In genomic region chr1:212575333-212575732, GRCh38 we compare ENCODE assay signal across 2 cellular contexts.
TF ChIP-seq lines count a peak whose summit lies in the region.

No MANE protein-coding gene starts in this region.

TF ChIP-seq in HCT116, 20 proteins besides CTCF, POLR2A, EP300 and RAD21:
- TF ChIP-seq, protein P1, sequence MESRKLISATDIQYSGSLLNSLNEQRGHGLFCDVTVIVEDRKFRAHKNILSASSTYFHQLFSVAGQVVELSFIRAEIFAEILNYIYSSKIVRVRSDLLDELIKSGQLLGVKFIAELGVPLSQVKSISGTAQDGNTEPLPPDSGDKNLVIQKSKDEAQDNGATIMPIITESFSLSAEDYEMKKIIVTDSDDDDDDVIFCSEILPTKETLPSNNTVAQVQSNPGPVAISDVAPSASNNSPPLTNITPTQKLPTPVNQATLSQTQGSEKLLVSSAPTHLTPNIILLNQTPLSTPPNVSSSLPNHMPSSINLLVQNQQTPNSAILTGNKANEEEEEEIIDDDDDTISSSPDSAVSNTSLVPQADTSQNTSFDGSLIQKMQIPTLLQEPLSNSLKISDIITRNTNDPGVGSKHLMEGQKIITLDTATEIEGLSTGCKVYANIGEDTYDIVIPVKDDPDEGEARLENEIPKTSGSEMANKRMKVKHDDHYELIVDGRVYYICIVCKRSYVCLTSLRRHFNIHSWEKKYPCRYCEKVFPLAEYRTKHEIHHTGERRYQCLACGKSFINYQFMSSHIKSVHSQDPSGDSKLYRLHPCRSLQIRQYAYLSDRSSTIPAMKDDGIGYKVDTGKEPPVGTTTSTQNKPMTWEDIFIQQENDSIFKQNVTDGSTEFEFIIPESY (IDR thresholded peaks at IDR 0.05; ENCODE audit: extremely low read depth, insufficient replicate concordance, low read length), result no peak
- TF ChIP-seq EZH2phosphoT487 (IDR thresholded peaks at IDR 0.05; ENCODE audit: borderline replicate concordance), result no peak
- TF ChIP-seq EGR1 (IDR thresholded peaks at IDR 0.05; ENCODE audit: low read depth), result no peak
- no peak for TF ChIP-seq SP1 (IDR thresholded peaks at IDR 0.05; ENCODE audit: low read depth)
- TF ChIP-seq, protein P2, sequence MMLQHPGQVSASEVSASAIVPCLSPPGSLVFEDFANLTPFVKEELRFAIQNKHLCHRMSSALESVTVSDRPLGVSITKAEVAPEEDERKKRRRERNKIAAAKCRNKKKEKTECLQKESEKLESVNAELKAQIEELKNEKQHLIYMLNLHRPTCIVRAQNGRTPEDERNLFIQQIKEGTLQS (IDR thresholded peaks at IDR 0.05), result no peak
- no peak for TF ChIP-seq MAX (IDR thresholded peaks at IDR 0.05)
- no peak for TF ChIP-seq EZH2 (IDR thresholded peaks at IDR 0.05)
- no peak for TF ChIP-seq CEBPB (IDR thresholded peaks at IDR 0.05; ENCODE audit: low read depth)
- no peak for TF ChIP-seq SIN3A (IDR thresholded peaks at IDR 0.05; ENCODE audit: low read depth)
- TF ChIP-seq ELF1 (IDR thresholded peaks at IDR 0.05; ENCODE audit: borderline replicate concordance, low read depth), result no peak
- TF ChIP-seq FOSL1 (IDR thresholded peaks at IDR 0.05; ENCODE audit: low read depth), result no peak

TF ChIP-seq in K562, 482 proteins besides CTCF, POLR2A, EP300 and RAD21:
- no peak for TF ChIP-seq ZNF589 (CRISPR knock-in tag; IDR thresholded peaks at IDR 0.05; ENCODE audit: low read depth)
- TF ChIP-seq CBX2 (IDR thresholded peaks at IDR 0.05; ENCODE audit: insufficient read depth, low read length, poor library complexity, severe bottlenecking), result peak; percentile 71
- no peak for TF ChIP-seq L3MBTL2 (IDR thresholded peaks at IDR 0.05)
- no peak for TF ChIP-seq PHB2 (IDR thresholded peaks at IDR 0.05; ENCODE audit: low read depth)
- TF ChIP-seq YBX1 (IDR thresholded peaks at IDR 0.05), result no peak
- no peak for TF ChIP-seq MYBL2 (IDR thresholded peaks at IDR 0.05; ENCODE audit: low read depth)
- TF ChIP-seq MYBL2 (CRISPR knock-in tag; IDR thresholded peaks at IDR 0.05; ENCODE audit: borderline replicate concordance), result no peak
- TF ChIP-seq ZFP36 (IDR thresholded peaks at IDR 0.05; ENCODE audit: low read depth, low read length, partially characterized antibody), result peak; percentile 28
- no peak for TF ChIP-seq SPI1 (IDR thresholded peaks at IDR 0.05; ENCODE audit: borderline replicate concordance, low read depth, low read length)
- no peak for TF ChIP-seq FOXK2 (conservative IDR thresholded peaks at IDR 0.05 in 1 of 2, IDR thresholded peaks at IDR 0.05 in 1 of 2; ENCODE audit: low read depth in 2 of 2)
- no peak for TF ChIP-seq ZNF24 (IDR thresholded peaks at IDR 0.05)
- peak; percentile 99 for TF ChIP-seq CBX8 (IDR thresholded peaks at IDR 0.05; ENCODE audit: borderline replicate concordance, extremely low read depth, low read depth, low read length, poor library complexity, severe bottlenecking)
- TF ChIP-seq ELK3 (CRISPR knock-in tag; IDR thresholded peaks at IDR 0.05), result no peak
- no peak for TF ChIP-seq ZNF407 (IDR thresholded peaks at IDR 0.05; ENCODE audit: low read depth)
- TF ChIP-seq BMI1 (IDR thresholded peaks at IDR 0.05; ENCODE audit: low read length), result peak; percentile 80
- no peak for TF ChIP-seq ZNF507 (tag; conservative IDR thresholded peaks at IDR 0.05)
- TF ChIP-seq NR2C1 (IDR thresholded peaks at IDR 0.05), result no peak
- no peak for TF ChIP-seq NR2C1 (tag; IDR thresholded peaks at IDR 0.05)
- no peak for TF ChIP-seq BRF2 (IDR thresholded peaks at IDR 0.05; ENCODE audit: borderline replicate concordance, insufficient read depth, insufficient read length)
- no peak for TF ChIP-seq ERF (CRISPR knock-in tag; IDR thresholded peaks at IDR 0.05)
